ENCODE assay signal across 6 cellular contexts in the genomic region with DNA sequence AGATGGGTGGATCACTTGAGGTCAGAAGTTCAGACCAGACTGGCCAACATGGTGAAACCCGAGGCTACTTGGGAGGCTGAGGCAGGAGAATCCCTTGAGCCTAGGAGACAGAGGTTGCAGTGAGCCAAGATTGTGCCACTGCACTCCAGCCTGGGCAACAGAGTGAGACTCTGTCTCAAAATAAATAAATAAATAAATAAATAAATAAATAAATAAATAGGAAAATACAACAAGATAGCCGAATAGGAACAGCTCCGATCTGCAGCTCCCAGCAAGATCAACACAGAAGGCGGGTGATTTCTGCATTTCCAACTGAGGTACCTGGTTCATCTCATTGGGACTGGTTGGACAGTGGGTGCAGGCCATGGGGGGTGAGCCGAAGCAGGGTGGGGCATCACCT. TPM values are rescaled to one million over a fixed set of nuclear protein-coding genes. Genes with fewer than 3 reads are reported as not detected.
"Had no signal": no experiment of that assay in that cellular context is flagged by ENCODE, and none has a peak within 500 bp of the region (broad histone marks: within the 10 kb centered on the region; RNA-seq: fewer than 3 reads in every experiment).

No MANE protein-coding gene starts in this region.

RNA-seq across cellular contexts. Expression of gene REC114, which starts 4.5 kb away (rescaled TPM):
- total RNA-seq: GM23248, H1, H9, HepG2, HFFc6, HT1080 had no signal
